Comparison of ENCODE assay signal across 2 cellular contexts in the genomic region with DNA sequence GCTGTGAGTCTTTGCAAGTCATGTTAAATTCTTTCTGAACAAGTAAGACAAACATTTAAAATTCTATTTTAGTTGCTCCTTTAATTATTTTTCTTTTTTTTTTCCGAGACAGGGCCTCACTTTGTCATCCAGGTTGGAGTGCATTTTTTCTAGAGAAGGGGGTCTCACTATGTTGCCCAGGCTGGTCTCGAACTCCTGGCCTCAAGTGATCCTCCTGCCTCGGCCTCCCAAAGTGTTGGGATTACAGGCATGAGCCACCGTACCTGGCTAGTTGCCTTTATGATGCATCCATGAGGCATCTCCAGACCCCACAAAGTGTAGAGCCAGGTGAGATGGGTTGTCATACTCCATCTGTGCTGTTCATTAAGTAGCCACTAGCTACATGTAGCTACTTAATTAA.
TF ChIP-seq lines count a peak whose summit lies in the region.

No MANE protein-coding gene starts in this region.

TF ChIP-seq in HepG2, 621 proteins besides CTCF, POLR2A, EP300 and RAD21:
- no peak for TF ChIP-seq NCOA5 (CRISPR knock-in tag; IDR thresholded peaks at IDR 0.05)
- TF ChIP-seq ZNF224 (CRISPR knock-in tag; IDR thresholded peaks at IDR 0.05) = no peak
- TF ChIP-seq ZNF121 (CRISPR knock-in tag; IDR thresholded peaks at IDR 0.05) = 0 out of 2 replicates have a peak, but pooled peaks have one; percentile 38

TF ChIP-seq in IMR-90, 13 proteins besides CTCF, POLR2A, EP300 and RAD21:
- TF ChIP-seq CEBPB (IDR thresholded peaks at IDR 0.05; ENCODE audit: low read depth, low read length) (no peak), NFE2L2 (IDR thresholded peaks at IDR 0.05; ENCODE audit: low read depth, low read length) (no peak), MXI1 (IDR thresholded peaks at IDR 0.05; ENCODE audit: borderline replicate concordance, low read depth, low read length) (no peak)
- TF ChIP-seq, protein P1, sequence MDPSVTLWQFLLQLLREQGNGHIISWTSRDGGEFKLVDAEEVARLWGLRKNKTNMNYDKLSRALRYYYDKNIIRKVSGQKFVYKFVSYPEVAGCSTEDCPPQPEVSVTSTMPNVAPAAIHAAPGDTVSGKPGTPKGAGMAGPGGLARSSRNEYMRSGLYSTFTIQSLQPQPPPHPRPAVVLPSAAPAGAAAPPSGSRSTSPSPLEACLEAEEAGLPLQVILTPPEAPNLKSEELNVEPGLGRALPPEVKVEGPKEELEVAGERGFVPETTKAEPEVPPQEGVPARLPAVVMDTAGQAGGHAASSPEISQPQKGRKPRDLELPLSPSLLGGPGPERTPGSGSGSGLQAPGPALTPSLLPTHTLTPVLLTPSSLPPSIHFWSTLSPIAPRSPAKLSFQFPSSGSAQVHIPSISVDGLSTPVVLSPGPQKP (IDR thresholded peaks at IDR 0.05; ENCODE audit: borderline replicate concordance, low read depth, low read length) = no peak
TF ChIP-seq in IMR-90: peak in this region for 0.
